In the genomic region with DNA sequence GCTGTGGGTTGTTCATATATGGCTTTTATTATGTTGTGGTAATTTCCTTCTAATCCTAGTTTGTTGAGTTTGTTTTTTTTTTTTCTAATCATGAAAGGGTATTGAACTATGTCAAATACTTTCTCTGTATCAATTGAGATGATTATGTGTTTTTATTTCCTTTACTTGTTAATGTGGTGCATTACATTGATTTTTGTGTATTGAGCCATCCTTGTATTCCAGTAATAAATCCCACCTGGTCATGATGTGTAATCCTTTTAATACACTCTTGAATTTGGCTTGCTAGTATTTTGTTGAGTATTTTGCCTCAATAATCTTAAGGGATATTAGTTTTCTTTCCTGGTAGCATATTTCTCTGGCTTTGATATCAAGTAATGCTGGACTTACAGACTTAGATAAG, we compare ENCODE assay signal across 28 cellular contexts.
"Had no signal": no experiment of that assay in that cellular context is flagged by ENCODE, and none has a peak within 500 bp of the region (broad histone marks: within the 10 kb centered on the region; RNA-seq: fewer than 3 reads in every experiment).

No MANE protein-coding gene starts in this region.

- ATAC-seq: stimulated activated effector memory CD8-positive, alpha-beta T cell treated with anti-CD3 and anti-CD28 coated beads, Interleukin-12 subunit alpha, Interleukin-12 subunit beta, amount 100 ng/mL, for 72 hours; stimulated activated memory B cell treated with anti-CD40 and anti-IgM and Interleukin-4, amounts not matched to agents 10 μg/mL and 1 μg/mL and 100 μg/mL, for 72 hours; stimulated activated naive B cell treated with anti-CD40 and anti-IgM and Interleukin-4, amounts not matched to agents 10 μg/mL and 1 μg/mL and 100 μg/mL, for 72 hours; stimulated activated naive CD8-positive, alpha-beta T cell treated with anti-CD3 and anti-CD28 coated beads, Interleukin-15, amount 100 ng/mL, for 72 hours; stimulated activated naive CD8-positive, alpha-beta T cell treated with anti-CD3 and anti-CD28 coated beads, Interleukin-15, Interleukin-2, amounts not matched to agents 100 U/mL and 50 U/mL, for 24 hours; upper lobe of right lung had no signal

- FAIRE-seq: urothelium cell line had no signal

- H3K4me3 Mint-ChIP-seq: stimulated activated effector memory CD8-positive, alpha-beta T cell treated with anti-CD3 and anti-CD28 coated beads, Interleukin-12 subunit alpha, Interleukin-12 subunit beta, amount 100 ng/mL, for 72 hours; stimulated activated memory B cell treated with anti-CD40 and anti-IgM and Interleukin-4, amounts not matched to agents 10 μg/mL and 1 μg/mL and 100 μg/mL, for 72 hours; stimulated activated naive B cell treated with anti-CD40 and anti-IgM and Interleukin-4, amounts not matched to agents 10 μg/mL and 1 μg/mL and 100 μg/mL, for 72 hours; stimulated activated naive CD8-positive, alpha-beta T cell treated with anti-CD3 and anti-CD28 coated beads, Interleukin-15, amount 100 ng/mL, for 72 hours; stimulated activated naive CD8-positive, alpha-beta T cell treated with anti-CD3 and anti-CD28 coated beads, Interleukin-15, Interleukin-2, amounts not matched to agents 100 ng/mL and 50 ng/mL, for 24 hours had no signal

- H3K27me3 ChIP-seq: stomach, suprapubic skin, testis, thyroid gland, tibial artery, tibial nerve, transverse colon, upper lobe of left lung, upper lobe of right lung, uterus, vagina had no signal

- H3K4me3 ChIP-seq: stomach, suprapubic skin, testis, thoracic aorta, thyroid gland, tibial artery, tibial nerve, transverse colon, upper lobe of left lung, upper lobe of right lung, uterus, vagina had no signal

- H3K27ac ChIP-seq: stomach, suprapubic skin, testis, thoracic aorta, thyroid gland, tibial artery, tibial nerve, transverse colon, upper lobe of left lung, upper lobe of right lung, uterus, vagina had no signal

- H3K4me1 ChIP-seq: thyroid gland, tibial artery, tibial nerve, upper lobe of left lung, upper lobe of right lung, uterus, vagina had no signal

- H3K27ac Mint-ChIP-seq: stimulated activated effector memory CD8-positive, alpha-beta T cell treated with anti-CD3 and anti-CD28 coated beads, Interleukin-12 subunit alpha, Interleukin-12 subunit beta, amount 100 ng/mL, for 72 hours; stimulated activated memory B cell treated with anti-CD40 and anti-IgM and Interleukin-4, amounts not matched to agents 10 μg/mL and 1 μg/mL and 100 μg/mL, for 72 hours; stimulated activated naive B cell treated with anti-CD40 and anti-IgM and Interleukin-4, amounts not matched to agents 10 μg/mL and 1 μg/mL and 100 μg/mL, for 72 hours; stimulated activated naive CD8-positive, alpha-beta T cell treated with anti-CD3 and anti-CD28 coated beads, Interleukin-15, amount 100 ng/mL, for 72 hours; stimulated activated naive CD8-positive, alpha-beta T cell treated with anti-CD3 and anti-CD28 coated beads, Interleukin-15, Interleukin-2, amounts not matched to agents 100 ng/mL and 50 ng/mL, for 24 hours had no signal

- H3K36me3 Mint-ChIP-seq: stimulated activated effector memory CD8-positive, alpha-beta T cell treated with anti-CD3 and anti-CD28 coated beads, Interleukin-12 subunit alpha, Interleukin-12 subunit beta, amount 100 ng/mL, for 72 hours had no signal

- H3K9me3 ChIP-seq: testis, thyroid gland, vagina had no signal

- DNase-seq: stimulated activated CD4-positive, alpha-beta T cell treated with anti-CD3 and anti-CD28 coated beads, Interleukin-2, amount 100 ng/mL, for 48 hours; stimulated activated CD4-positive, alpha-beta T cell treated with anti-CD3 and anti-CD28 coated beads, Interleukin-4, amount 100 ng/mL, for 1 hour; stimulated activated CD4-positive, alpha-beta T cell treated with anti-CD3 and anti-CD28 coated beads, Interleukin-4, amount 100 ng/mL, for 24 hours; stimulated activated CD4-positive, alpha-beta T cell treated with anti-CD3 and anti-CD28 coated beads, Interleukin-4, amount 100 ng/mL, for 4 hours; stimulated activated CD8-positive, alpha-beta memory T cell treated with anti-CD3 and anti-CD28 coated beads, Interleukin-4, amount 100 ng/mL, for 48 hours; stimulated activated naive B cell treated with anti-CD40 and anti-IgM and Interleukin-4, amounts not matched to agents 10 μg/mL and 1 μg/mL and 100 μg/mL, for 72 hours; stimulated activated naive CD4-positive, alpha-beta T cell; stimulated activated naive CD4-positive, alpha-beta T cell treated with Interleukin-2 at 50 U/mL for 16 hours; stimulated activated naive CD8-positive, alpha-beta T cell treated with anti-CD3 and anti-CD28 coated beads, Interleukin-15, amount 100 ng/mL, for 72 hours; stimulated activated naive CD8-positive, alpha-beta T cell treated with anti-CD3 and anti-CD28 coated beads, Interleukin-15, Interleukin-2, amounts not matched to agents 100 U/mL and 50 U/mL, for 24 hours; stomach; substantia nigra; testis; thyroid gland; tibial artery; transverse colon; trophoblast cell; upper lobe of left lung; upper lobe of right lung; uterus had no signal

- H3K36me3 ChIP-seq: stomach, suprapubic skin, thoracic aorta, thyroid gland, tibial artery, transverse colon, upper lobe of left lung, upper lobe of right lung, uterus, vagina had no signal

- H3K27me3 Mint-ChIP-seq: stimulated activated memory B cell treated with anti-CD40 and anti-IgM and Interleukin-4, amounts not matched to agents 10 μg/mL and 1 μg/mL and 100 μg/mL, for 72 hours; stimulated activated naive B cell treated with anti-CD40 and anti-IgM and Interleukin-4, amounts not matched to agents 10 μg/mL and 1 μg/mL and 100 μg/mL, for 72 hours; stimulated activated naive CD8-positive, alpha-beta T cell treated with anti-CD3 and anti-CD28 coated beads, Interleukin-15, amount 100 ng/mL, for 72 hours; stimulated activated naive CD8-positive, alpha-beta T cell treated with anti-CD3 and anti-CD28 coated beads, Interleukin-15, Interleukin-2, amounts not matched to agents 100 ng/mL and 50 ng/mL, for 24 hours had no signal
